Comparison of ENCODE assay signal across 1 cellular context in the genomic region with DNA sequence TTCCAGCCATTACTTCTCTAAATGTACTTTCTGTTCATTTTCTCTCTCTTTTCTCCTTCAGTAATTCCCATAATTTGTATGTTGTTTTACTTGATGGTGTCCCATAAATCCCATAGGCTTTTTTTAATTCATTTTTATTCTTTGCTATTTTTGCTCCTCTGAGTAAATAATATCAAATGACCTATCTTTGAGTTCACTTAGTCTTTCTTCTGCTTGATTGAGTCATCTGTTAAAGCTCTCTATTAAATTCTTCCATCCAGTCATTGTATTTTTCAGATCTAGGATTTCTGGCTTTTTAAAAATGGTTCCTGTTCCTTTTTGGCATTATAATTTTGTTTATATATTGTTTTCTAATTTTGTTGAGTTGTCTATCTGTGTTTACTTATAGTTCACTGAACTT.
TF ChIP-seq lines count a peak whose summit lies in the region.

No MANE protein-coding gene starts in this region.

TF ChIP-seq in K562, 482 proteins besides CTCF, POLR2A, EP300 and RAD21:
- TF ChIP-seq TRIM28 (IDR thresholded peaks at IDR 0.05), result peak; percentile 38; the same call in 1 of the 2 replicates
- peak; percentile 23 to 32; a peak in 1 of 4 replicates for TF ChIP-seq TRIM24 (IDR thresholded peaks at IDR 0.05)
- TF ChIP-seq FOSL1 (tag; conservative IDR thresholded peaks at IDR 0.05), result 0 out of 2 replicates have a peak, but pooled peaks have one; percentile 19
- no peak for TF ChIP-seq EGR1 (conservative IDR thresholded peaks at IDR 0.05)
- TF ChIP-seq SRSF3 (IDR thresholded peaks at IDR 0.05; ENCODE audit: insufficient read depth, low read length), result no peak
- TF ChIP-seq CBX3 (IDR thresholded peaks at IDR 0.05; ENCODE audit: borderline replicate concordance in 1 of 2, low read length in 2 of 2), result 0 out of 3 replicates have a peak, but pooled peaks of 1 of the 2 experiments have one; percentile 35
TF ChIP-seq in K562: peak in this region for 4.
